Comparison of ENCODE assay signal across 1 cellular context in the genomic region with DNA sequence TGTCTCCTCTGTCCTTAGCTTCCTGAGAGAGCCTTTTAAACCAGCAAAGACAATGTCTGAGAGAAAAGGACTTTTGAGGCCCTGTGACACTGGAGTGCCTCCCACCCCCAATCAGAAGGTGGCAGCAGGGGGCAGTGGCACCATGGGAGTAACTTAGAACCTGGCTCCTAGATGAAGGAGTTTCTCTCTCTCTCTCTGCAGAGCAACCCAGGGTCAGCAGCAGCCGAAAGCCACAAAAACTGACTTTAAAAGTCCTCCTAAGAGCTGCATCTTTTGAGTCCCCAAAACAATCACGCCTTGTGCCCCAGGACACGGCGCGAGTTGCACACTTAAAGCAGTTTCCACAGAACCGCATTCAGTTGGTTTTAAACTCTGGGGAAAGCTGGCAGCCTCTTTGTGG.
TF ChIP-seq lines count a peak whose summit lies in the region.

No MANE protein-coding gene starts in this region.

TF ChIP-seq in K562, 482 proteins besides CTCF, POLR2A, EP300 and RAD21:
- TF ChIP-seq, protein P1, sequence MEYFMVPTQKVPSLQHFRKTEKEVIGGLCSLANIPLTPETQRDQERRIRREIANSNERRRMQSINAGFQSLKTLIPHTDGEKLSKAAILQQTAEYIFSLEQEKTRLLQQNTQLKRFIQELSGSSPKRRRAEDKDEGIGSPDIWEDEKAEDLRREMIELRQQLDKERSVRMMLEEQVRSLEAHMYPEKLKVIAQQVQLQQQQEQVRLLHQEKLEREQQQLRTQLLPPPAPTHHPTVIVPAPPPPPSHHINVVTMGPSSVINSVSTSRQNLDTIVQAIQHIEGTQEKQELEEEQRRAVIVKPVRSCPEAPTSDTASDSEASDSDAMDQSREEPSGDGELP (CRISPR knock-in tag; IDR thresholded peaks at IDR 0.05; ENCODE audit: borderline replicate concordance) = no peak
- TF ChIP-seq KDM2B (CRISPR knock-in tag; IDR thresholded peaks at IDR 0.05) = no peak
- peak; percentile 75 for TF ChIP-seq SMC3 (conservative IDR thresholded peaks at IDR 0.05; ENCODE audit: insufficient read depth, low read depth, low read length)
- TF ChIP-seq, protein P2, sequence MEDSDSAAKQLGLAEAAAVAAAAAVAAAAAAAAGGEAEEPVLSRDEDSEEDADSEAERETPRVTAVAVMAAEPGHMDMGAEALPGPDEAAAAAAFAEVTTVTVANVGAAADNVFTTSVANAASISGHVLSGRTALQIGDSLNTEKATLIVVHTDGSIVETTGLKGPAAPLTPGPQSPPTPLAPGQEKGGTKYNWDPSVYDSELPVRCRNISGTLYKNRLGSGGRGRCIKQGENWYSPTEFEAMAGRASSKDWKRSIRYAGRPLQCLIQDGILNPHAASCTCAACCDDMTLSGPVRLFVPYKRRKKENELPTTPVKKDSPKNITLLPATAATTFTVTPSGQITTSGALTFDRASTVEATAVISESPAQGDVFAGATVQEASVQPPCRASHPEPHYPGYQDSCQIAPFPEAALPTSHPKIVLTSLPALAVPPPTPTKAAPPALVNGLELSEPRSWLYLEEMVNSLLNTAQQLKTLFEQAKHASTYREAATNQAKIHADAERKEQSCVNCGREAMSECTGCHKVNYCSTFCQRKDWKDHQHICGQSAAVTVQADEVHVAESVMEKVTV (CRISPR knock-in tag; IDR thresholded peaks at IDR 0.05) = peak; percentile 52; the same call in 1 of the 2 replicates
- no peak for TF ChIP-seq TCFL5 (CRISPR knock-in tag; conservative IDR thresholded peaks at IDR 0.05)
- no peak for TF ChIP-seq ZNF75A (CRISPR knock-in tag; IDR thresholded peaks at IDR 0.05)
- no peak for TF ChIP-seq SRSF9 (IDR thresholded peaks at IDR 0.05; ENCODE audit: borderline replicate concordance, low read depth, low read length)
- TF ChIP-seq, protein P3, sequence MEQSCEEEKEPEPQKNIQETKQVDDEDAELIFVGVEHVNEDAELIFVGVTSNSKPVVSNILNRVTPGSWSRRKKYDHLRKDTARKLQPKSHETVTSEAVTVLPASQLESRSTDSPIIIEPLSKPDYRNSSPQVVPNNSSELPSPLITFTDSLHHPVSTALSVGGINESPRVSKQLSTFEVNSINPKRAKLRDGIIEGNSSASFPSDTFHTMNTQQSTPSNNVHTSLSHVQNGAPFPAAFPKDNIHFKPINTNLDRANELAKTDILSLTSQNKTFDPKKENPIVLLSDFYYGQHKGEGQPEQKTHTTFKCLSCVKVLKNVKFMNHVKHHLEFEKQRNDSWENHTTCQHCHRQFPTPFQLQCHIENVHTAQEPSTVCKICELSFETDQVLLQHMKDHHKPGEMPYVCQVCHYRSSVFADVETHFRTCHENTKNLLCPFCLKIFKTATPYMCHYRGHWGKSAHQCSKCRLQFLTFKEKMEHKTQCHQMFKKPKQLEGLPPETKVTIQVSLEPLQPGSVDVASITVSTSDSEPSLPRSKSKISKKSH (CRISPR knock-in tag; IDR thresholded peaks at IDR 0.05) = no peak
- no peak for TF ChIP-seq FOSL1 (tag; conservative IDR thresholded peaks at IDR 0.05)
- TF ChIP-seq PHB2 (IDR thresholded peaks at IDR 0.05; ENCODE audit: low read depth) = no peak
- TF ChIP-seq SP1 (CRISPR knock-in tag; IDR thresholded peaks at IDR 0.05) = 0 out of 2 replicates have a peak, but pooled peaks have one; percentile 20
- peak; percentile 69; the same call in 1 of the 2 replicates for TF ChIP-seq STAG1 (CRISPR knock-in tag; IDR thresholded peaks at IDR 0.05; ENCODE audit: borderline replicate concordance)
- TF ChIP-seq KDM5B (IDR thresholded peaks at IDR 0.05; ENCODE audit: insufficient replicate concordance, low read depth, low read length) = no peak
- TF ChIP-seq HLTF (IDR thresholded peaks at IDR 0.05) = no peak
- TF ChIP-seq MAZ (CRISPR knock-in tag; conservative IDR thresholded peaks at IDR 0.05 in 1 of 2, IDR thresholded peaks at IDR 0.05 in 1 of 2) = peak in 1 of 2 experiments; percentile 22; a peak in 1 of 4 replicates
- TF ChIP-seq TAF9B (IDR thresholded peaks at IDR 0.05; ENCODE audit: partially characterized antibody) = no peak
